9 cellular contexts compared by ENCODE assay signal in the genomic region with DNA sequence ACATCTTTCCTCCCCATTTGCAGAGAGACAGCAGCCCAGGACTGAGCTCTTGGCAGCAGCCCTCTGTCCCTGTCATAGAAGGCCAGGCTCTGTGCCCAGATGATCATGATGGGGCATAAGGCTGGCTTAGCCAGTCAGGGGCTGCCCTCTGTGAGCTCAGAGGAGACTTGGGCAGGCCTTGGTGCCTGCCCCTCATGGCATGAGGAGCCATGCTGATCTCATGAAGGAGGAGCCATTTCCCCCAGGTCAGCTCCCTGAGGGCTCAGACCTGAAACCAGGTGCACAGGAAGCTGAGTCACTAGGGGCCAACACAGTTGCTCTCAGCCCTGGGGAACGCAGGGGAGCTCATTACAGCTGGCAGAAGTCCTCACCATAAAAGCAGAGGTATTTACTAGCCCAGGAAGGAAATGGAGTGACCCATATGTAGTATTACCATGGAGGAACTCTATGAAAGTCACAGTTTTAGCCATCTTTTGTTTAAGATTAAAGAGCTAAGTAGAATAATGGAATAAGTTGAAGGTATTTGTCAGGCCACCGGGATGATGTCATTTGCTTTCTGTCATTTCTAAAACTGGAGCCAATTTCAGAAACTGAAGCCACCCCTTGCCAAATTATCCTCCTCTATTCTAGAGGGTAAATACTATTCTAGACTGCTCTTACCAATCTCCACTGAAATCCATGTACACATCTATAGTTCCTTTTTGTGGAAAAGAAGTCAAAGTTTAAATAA.
DNase-seq lines count a peak whose midpoint lies in the region; ATAC-seq and TF ChIP-seq lines count a peak whose summit lies in the region.
"Had no signal": no experiment of that assay in that cellular context is flagged by ENCODE, and none has a peak within 500 bp of the region (broad histone marks: within the 10 kb centered on the region; RNA-seq: fewer than 3 reads in every experiment).

No MANE protein-coding gene starts in this region.

- no peak for TF ChIP-seq CTCF in BE2C (IDR thresholded peaks at IDR 0.05; ENCODE audit: low read depth, low read length)

- no peaks in the 10 kb centered on the region for H3K9me3 ChIP-seq in BE2C

- H3K4me3 ChIP-seq in BE2C (ENCODE audit: low read depth, low read length) = no peak overlapping the region

- intact Hi-C loops in Right ventricle myocardium superior (cut with DNase I) = no loop called here

- H3K4me1 ChIP-seq in BE2C = peaks cover 7% of the 10 kb centered on the region; the same call in 1 of the 2 replicates

- no peaks in the 10 kb centered on the region for H3K27me3 ChIP-seq in BE2C

- ATAC-seq in GM18499 (IDR thresholded peaks at IDR 0.05; ENCODE audit: insufficient read depth, unreplicated experiment) (peak; percentile 91), GM21360 (IDR thresholded peaks at IDR 0.05; ENCODE audit: unreplicated experiment) (peak; percentile 93), HG03432 (IDR thresholded peaks at IDR 0.05; ENCODE audit: unreplicated experiment) (peak; percentile 91), Right ventricle myocardium superior (ENCODE audit: poor library complexity) (peak; percentile 89)

- DNase-seq in Right ventricle myocardium superior = peak; percentile 64
- DNase-seq in NCI-H748 treated with DMSO at 0.1 percent for 48 hours (lab: John Stamatoyannopoulos, UW) = no peak
- DNase-seq in stimulated activated naive CD4-positive, alpha-beta T cell (lab: John Stamatoyannopoulos, UW) = no peak
- DNase-seq in NCI-H2227 treated with DMSO at 0.1 percent for 48 hours (lab: John Stamatoyannopoulos, UW) = no peak
- no peak for DNase-seq in BE2C
- DNase-seq: activated CD4-positive, CD25-positive, alpha-beta regulatory T cell had no signal

- H3K36me3 ChIP-seq in BE2C = no peaks in the 10 kb centered on the region
